11 cellular contexts compared by ENCODE assay signal in the genomic region with DNA sequence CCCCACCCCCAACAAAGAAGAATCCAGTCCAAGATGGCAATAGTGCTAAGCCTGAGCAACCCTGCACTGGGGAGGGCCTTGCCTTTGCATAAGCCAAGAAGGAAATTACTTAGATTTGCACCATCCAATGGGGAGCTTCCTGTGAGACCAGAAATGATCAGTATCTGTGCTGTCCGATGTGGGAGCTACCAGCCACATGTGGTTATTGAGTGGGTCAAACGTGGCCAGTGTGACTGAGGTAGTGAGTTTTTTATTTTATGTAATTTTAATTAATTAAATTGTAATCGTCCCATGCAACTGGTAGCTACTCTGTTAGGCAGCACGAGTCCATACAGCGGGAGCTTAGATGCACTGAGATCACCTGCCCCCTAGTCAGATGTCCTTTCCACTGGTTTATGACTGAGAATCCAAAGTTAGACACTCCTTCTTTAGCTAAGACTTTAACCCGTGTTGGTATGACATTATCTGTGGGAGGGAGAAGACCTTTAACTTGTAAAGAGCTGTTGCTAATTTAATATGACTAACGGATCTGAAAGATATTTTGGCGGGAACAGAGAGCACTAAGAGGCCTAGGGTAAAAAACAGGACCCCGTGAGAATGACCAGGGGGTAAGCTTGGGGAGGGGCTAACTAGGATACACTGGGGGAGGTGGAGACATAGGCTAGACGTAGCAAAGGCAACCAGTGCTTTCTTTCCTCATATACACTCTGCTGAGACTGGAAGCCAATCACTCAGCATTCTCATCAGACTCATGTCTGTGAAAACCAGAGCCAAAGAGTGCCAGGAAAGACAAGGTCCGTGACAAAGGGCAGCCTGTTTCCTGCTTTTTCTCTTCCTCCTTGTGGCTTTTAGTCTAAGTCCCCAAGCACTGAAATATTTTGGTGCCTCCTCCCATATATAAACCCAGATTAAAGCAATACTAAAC.
A peak's percentile ranks its signal among the peaks of the same experiment; 100 is the strongest.
DNase-seq lines count a peak whose midpoint lies in the region; ATAC-seq lines count a peak whose summit lies in the region.
"Had no signal": no experiment of that assay in that cellular context is flagged by ENCODE, and none has a peak within 500 bp of the region (broad histone marks: within the 10 kb centered on the region; RNA-seq: fewer than 3 reads in every experiment).

No MANE protein-coding gene starts in this region.

- H3K27ac Mint-ChIP-seq in T-helper 2 cell treated with Interferon-gamma antibody and Interleukin-4, amounts not matched to agents 5 μg/mL and 100 μg/mL, for 36 hours: peak overlapping the region; percentile 50
- H3K27ac Mint-ChIP-seq: nephron progenitor cell had no signal

- no peak for DNase-seq in T-helper 2 cell treated with Interferon-gamma antibody and Interleukin-4, amounts not matched to agents 5 μg/mL and 100 μg/mL, for 36 hours (ENCODE audit: low spot score)
- DNase-seq in T-helper 2 cell (no peak), SW480 (ENCODE audit: low spot score) (peak; percentile 67), hippocampal formation (lab: John Stamatoyannopoulos, UW) (peak; percentile 8 to 14), T1000 (lab: John Stamatoyannopoulos, UW) (no peak)
- DNase-seq in stimulated activated naive CD8-positive, alpha-beta T cell treated with anti-CD3 and anti-CD28 coated beads, Interleukin-15, Interleukin-2, amounts not matched to agents 100 U/mL and 50 U/mL, for 24 hours: no peak
- DNase-seq: 8988T, NCI-H2029 treated with DMSO at 0.1 percent for 48 hours, nephron progenitor cell had no signal

- no peaks in the 10 kb centered on the region for H3K27me3 Mint-ChIP-seq in T-helper 2 cell treated with Interferon-gamma antibody and Interleukin-4, amounts not matched to agents 5 μg/mL and 100 μg/mL, for 36 hours (ENCODE audit: low read depth)

- ATAC-seq in stimulated activated naive CD8-positive, alpha-beta T cell treated with anti-CD3 and anti-CD28 coated beads, Interleukin-15, Interleukin-2, amounts not matched to agents 100 U/mL and 50 U/mL, for 24 hours: peak; percentile 88
- ATAC-seq in HG03378 (IDR thresholded peaks at IDR 0.05; ENCODE audit: unreplicated experiment) (no peak), HG03520 (IDR thresholded peaks at IDR 0.05; ENCODE audit: unreplicated experiment) (no peak)

- H3K4me3 Mint-ChIP-seq in T-helper 2 cell treated with Interferon-gamma antibody and Interleukin-4, amounts not matched to agents 5 μg/mL and 100 μg/mL, for 36 hours: peak overlapping the region; percentile 9
- H3K4me3 Mint-ChIP-seq: nephron progenitor cell had no signal

- peaks cover 46% of the 10 kb centered on the region for H3K4me1 Mint-ChIP-seq in T-helper 2 cell treated with Interferon-gamma antibody and Interleukin-4, amounts not matched to agents 5 μg/mL and 100 μg/mL, for 36 hours (ENCODE audit: low read depth)

- peaks cover 45% of the 10 kb centered on the region for H3K36me3 Mint-ChIP-seq in T-helper 2 cell treated with Interferon-gamma antibody and Interleukin-4, amounts not matched to agents 5 μg/mL and 100 μg/mL, for 36 hours (ENCODE audit: low read depth)

- H3K9me3 Mint-ChIP-seq in T-helper 2 cell treated with Interferon-gamma antibody and Interleukin-4, amounts not matched to agents 5 μg/mL and 100 μg/mL, for 36 hours: no peaks in the 10 kb centered on the region
- H3K9me3 Mint-ChIP-seq: nephron progenitor cell had no signal

Comparison
In these comparisons a context has a peak if more than half of its experiments do, and no peak if none do; other contexts are left out.
1. DNase-seq: peak in SW480 (single experiment) and hippocampal formation (2 of 2); none in T-helper 2 cell treated with Interferon-gamma antibody and Interleukin-4, amounts not matched to agents 5 μg/mL and 100 μg/mL, for 36 hours (single experiment), T-helper 2 cell (0 of 5), stimulated activated naive CD8-positive, alpha-beta T cell treated with anti-CD3 and anti-CD28 coated beads, Interleukin-15, Interleukin-2, amounts not matched to agents 100 U/mL and 50 U/mL, for 24 hours (single experiment) and T1000 (single experiment).